Comparison of ENCODE assay signal across 10 cellular contexts in genomic region chr14:73461478-73462077, GRCh38. TPM values are rescaled to one million over a fixed set of nuclear protein-coding genes. Genes with fewer than 3 reads are reported as not detected.
DNase-seq lines count a peak whose midpoint lies in the region; ATAC-seq, FAIRE-seq and TF ChIP-seq lines count a peak whose summit lies in the region.
"Had no signal": no experiment of that assay in that cellular context is flagged by ENCODE, and none has a peak within 500 bp of the region (broad histone marks: within the 10 kb centered on the region; RNA-seq: fewer than 3 reads in every experiment).

No MANE protein-coding gene starts in this region.

- no peak for ATAC-seq in HepG2

- TF ChIP-seq EP300 in HepG2 (IDR thresholded peaks at IDR 0.05; ENCODE audit: low read depth in 2 of 2, low read length in 2 of 2), result no peak
- TF ChIP-seq EP300 in HepG2 (CRISPR knock-in tag; IDR thresholded peaks at IDR 0.05; ENCODE audit: borderline replicate concordance), result no peak
- no peak for TF ChIP-seq EP300 in suprapubic skin (IDR thresholded peaks at IDR 0.05)
- TF ChIP-seq EP300 in ovary (IDR thresholded peaks at IDR 0.05), result no peak

- H3K4me3 ChIP-seq in HepG2 (replicated peaks in 1 of 3; ENCODE audit: insufficient read depth in 1 of 3, low read depth in 2 of 3, low read length in 3 of 3) (peak overlapping the region; percentile 38 to 75 (median 54)), suprapubic skin (peak overlapping the region; percentile 1), ovary (no peak overlapping the region), uterus (no peak overlapping the region)
- H3K4me3 ChIP-seq: BLaER1 had no signal

- no peak for TF ChIP-seq RAD21 in HepG2 (CRISPR knock-in tag; IDR thresholded peaks at IDR 0.05)

- H3K9ac ChIP-seq in HepG2 (ENCODE audit: insufficient read depth, low read depth, low read length), result peak overlapping the region; percentile 81
- H3K9ac ChIP-seq: BLaER1, KMS-11 had no signal

- H3K4me1 ChIP-seq in HepG2 (ENCODE audit: insufficient read depth, low read length), result peaks cover 67% of the 10 kb centered on the region
- H3K4me1 ChIP-seq in suprapubic skin, result peaks cover 41% of the 10 kb centered on the region
- H3K4me1 ChIP-seq in ovary (ENCODE audit: insufficient read depth), result peaks cover 13% of the 10 kb centered on the region
- H3K4me1 ChIP-seq in uterus, result peaks cover 0 to 3% of the 10 kb centered on the region in 2 donors

- H3K27me3 ChIP-seq in HepG2 (ENCODE audit: control insufficient read depth in 1 of 2, insufficient read depth in 2 of 2, low read length in 2 of 2) (no peaks in the 10 kb centered on the region; a peak in 1 of 5 replicates), suprapubic skin (no peaks in the 10 kb centered on the region), ovary (no peaks in the 10 kb centered on the region), uterus (no peaks in the 10 kb centered on the region)
- H3K27me3 ChIP-seq: BLaER1 had no signal

- H2AFZ ChIP-seq in HepG2 (ENCODE audit: low read length), result no peak overlapping the region

- POLR2A ChIA-PET in HepG2 (lab: Yijun Ruan, JAX), result interaction anchor here (0.6 to 3.6 kb wide), 26 partner anchors 10 to 435 kb away, joined by 3 to 39 read pairs (median 5); partner anchors contain the start of genes ACOT1, ACOT2, PSEN1 and RBM25

- peaks cover 30% of the 10 kb centered on the region for H3K79me2 ChIP-seq in HepG2 (ENCODE audit: insufficient read depth, low read length)

- FAIRE-seq in HepG2 (lab: Jason Lieb, UNC), result no peak

- H3K9me3 ChIP-seq in HepG2 (ENCODE audit: low read length) (no peaks in the 10 kb centered on the region), suprapubic skin (no peaks in the 10 kb centered on the region), ovary (no peaks in the 10 kb centered on the region), uterus (no peaks in the 10 kb centered on the region)
- H3K9me3 ChIP-seq: BLaER1 had no signal

- H3K27ac ChIP-seq in angular gyrus (ENCODE audit: low read depth, low read length) (peak overlapping the region; percentile 38), HepG2 (ENCODE audit: extremely low read length, insufficient read depth, low read length) (peak overlapping the region; percentile 94), suprapubic skin (peak overlapping the region; percentile 34), ovary (peak overlapping the region in 1 of 2 donors; percentile 21), uterus (peak overlapping the region in 1 of 2 donors; percentile 32)
- H3K27ac ChIP-seq: BLaER1, KMS-11 had no signal

- 21% methylated on average over 7 of the region's 7 CpGs for WGBS in HepG2 (ENCODE audit: low lambda C conversion rate)
- WGBS in suprapubic skin, result 28% methylated on average over 7 of the region's 7 CpGs
- WGBS in ovary, 3 donors, result 12 to 20% (median 16%) methylated on average over 7 of the region's 7 CpGs

- CTCF ChIA-PET in HepG2 (lab: Yijun Ruan, JAX; ENCODE audit: low intra/inter-chr PET ratio, low total read pairs), result no interaction called here

- in situ Hi-C loops in HepG2 (cut with HindIII; ENCODE audit: extremely low pct_ligation_motif_present, low pct_unique_long_range_greater_than_20kb), result loop anchor here (10.0 to 25.0 kb wide), 2 partner anchors 297 to 424 kb away; partner anchors contain the start of gene ZFYVE1

- DNase-seq in NCI-H82 (lab: John Stamatoyannopoulos, UW) (peak; percentile 21), NCI-H82 treated with DMSO at 0.1 percent for 48 hours (lab: John Stamatoyannopoulos, UW; ENCODE audit: unreplicated experiment) (no peak), HepG2 (ENCODE audit: low spot score) (no peak), suprapubic skin (ENCODE audit: low spot score in 2 of 2) (no peak), HT-29 (ENCODE audit: low spot score) (no peak), ovary (no peak), uterus (no peak)

- intact Hi-C loops in HepG2 (cut with micrococcal nuclease; ENCODE audit: unreplicated experiment), result no loop called here
- intact Hi-C loops in ovary (cut with DNase I), result loop anchor here in 2 of 4 donors (10.0 kb wide), 2 partner anchors 167 to 287 kb away; no protein-coding TSS in a partner anchor
- intact Hi-C loops in uterus (cut with DNase I; ENCODE audit: low total_unique reads), result no loop called here

- H3K36me3 ChIP-seq in HepG2 (replicated peaks in 1 of 2; ENCODE audit: control insufficient read depth in 1 of 2, insufficient read depth in 2 of 2, low read length in 2 of 2) (no peaks in the 10 kb centered on the region; a peak in 1 of 5 replicates), suprapubic skin (no peaks in the 10 kb centered on the region), ovary (no peaks in the 10 kb centered on the region), uterus (no peaks in the 10 kb centered on the region)
- H3K36me3 ChIP-seq: BLaER1 had no signal

- H3K4me2 ChIP-seq in HepG2 (ENCODE audit: low read depth, low read length), result peak overlapping the region; percentile 87
- H3K4me2 ChIP-seq: BLaER1, KMS-11 had no signal

- peaks cover 3% of the 10 kb centered on the region; the same call in 1 of the 2 replicates for H4K20me1 ChIP-seq in HepG2 (ENCODE audit: insufficient read depth, low read length)

- TSS peak; percentile 77 for BruUV-seq in HepG2 (replicated peaks; lab: Mats Ljungman, UMichigan)

- TF ChIP-seq POLR2A in HepG2 (IDR thresholded peaks at IDR 0.05; ENCODE audit: insufficient read depth in 1 of 2, low read depth in 2 of 2, low read length in 2 of 2) (no peak), suprapubic skin (IDR thresholded peaks at IDR 0.05) (no peak), ovary (IDR thresholded peaks at IDR 0.05) (no peak), uterus (IDR thresholded peaks at IDR 0.05) (no peak)

- no peak for TF ChIP-seq CTCF in HepG2 (CRISPR knock-in tag; IDR thresholded peaks at IDR 0.05)
- TF ChIP-seq CTCF in suprapubic skin (IDR thresholded peaks at IDR 0.05), result no peak
- no peak for TF ChIP-seq CTCF in ovary (IDR thresholded peaks at IDR 0.05)
- no peak for TF ChIP-seq CTCF in uterus (IDR thresholded peaks at IDR 0.05)

RNA-seq across cellular contexts. Expression of gene NUMB, which starts 3.2 kb away (rescaled TPM):
- 20.3 and 27.7 TPM in 2 replicates for total RNA-seq in HepG2 (2016; rRNA removed; fragmentation: Illumina TruSeq; extraction: Trizol)
- 5.7 and 8.8 TPM in 2 replicates for total RNA-seq in HepG2 (2016; cell fraction: cytosol; rRNA removed; fragmentation: Illumina TruSeq; extraction: Trizol; ENCODE audit: low read depth)
- total RNA-seq in HepG2 (2016; cell fraction: insoluble cytoplasmic fraction; rRNA removed; fragmentation: Illumina TruSeq; extraction: Trizol), result 22.2 and 31.9 TPM in 2 replicates
- total RNA-seq in HepG2 (2016; cell fraction: membrane; rRNA removed; fragmentation: Illumina TruSeq; extraction: Trizol), result 14.7 and 15.0 TPM in 2 replicates
- total RNA-seq in HepG2 (2016; cell fraction: nucleus; rRNA removed; fragmentation: Illumina TruSeq; extraction: Trizol), result 34.7 and 36.8 TPM in 2 replicates
- 71.1 and 77.1 TPM in 2 replicates for polyA plus RNA-seq in HepG2 (2011; rRNA removed)
- 46.5 and 51.7 TPM in 2 replicates for polyA plus RNA-seq in HepG2 (2011; cell fraction: cytosol; rRNA removed)
- polyA plus RNA-seq in HepG2 (2011; cell fraction: nucleus; rRNA removed), result 87.4 and 94.3 TPM in 2 replicates
- 32.2 and 36.9 TPM in 2 replicates for polyA plus RNA-seq in HepG2 (2012)
- 2.7 and 3.2 TPM in 2 replicates for polyA plus RNA-seq in HepG2 (2016; cell fraction: cytosol; fragmentation: Illumina TruSeq; extraction: Trizol; ENCODE audit: low read depth)
- 41.7 and 43.4 TPM in 2 replicates for polyA plus RNA-seq in HepG2 (2016; cell fraction: insoluble cytoplasmic fraction; fragmentation: Illumina TruSeq; extraction: Trizol; ENCODE audit: low read depth)
- polyA plus RNA-seq in HepG2 (2016; cell fraction: membrane; fragmentation: Illumina TruSeq; extraction: Trizol; ENCODE audit: low read depth), result 9.9 and 10.5 TPM in 2 replicates
- polyA plus RNA-seq in HepG2 (2016; cell fraction: nucleus; fragmentation: Illumina TruSeq; extraction: Trizol; ENCODE audit: insufficient read depth, low read depth), result 52.2 and 60.2 TPM in 2 replicates
- polyA minus RNA-seq in HepG2 (2011; rRNA and poly(A)+ RNA removed; ENCODE audit: low replicate concordance), result 149 and 174 TPM in 2 replicates
- polyA minus RNA-seq in HepG2 (2011; cell fraction: cytosol; rRNA and poly(A)+ RNA removed), result 41.3 and 51.9 TPM in 2 replicates
- polyA minus RNA-seq in HepG2 (2011; cell fraction: nucleus; rRNA and poly(A)+ RNA removed), result 101 and 107 TPM in 2 replicates
- 10 to 100 TPM; 43.1 to 83.4 (median 50.2) TPM for total RNA-seq in suprapubic skin
- total RNA-seq in HT-29 (2014; rRNA removed; shearing (Covaris generic)), result 19.6 and 19.9 TPM in 2 replicates
- 10 to 100 TPM; 35.4 to 70.6 (median 67.6) TPM for total RNA-seq in ovary
- 10 to 100 TPM; 32.9 to 78.2 TPM for polyA plus RNA-seq in ovary
- total RNA-seq in uterus, result 100 to 1,000 TPM in 1 of 4 donors, 10 to 100 TPM in 3; 27.1 to 119 (median 40.8) TPM

RNA-seq across cellular contexts. Expression of gene RIOX1, which starts 29.2 kb away (rescaled TPM):
- total RNA-seq in HepG2 (2016; rRNA removed; fragmentation: Illumina TruSeq; extraction: Trizol) (15.0 and 15.9 TPM in 2 replicates), suprapubic skin (10 to 100 TPM; 12.2 to 16.5 (median 14.0) TPM), ovary (10 to 100 TPM; 10.6 to 16.2 (median 13.7) TPM), uterus (10 to 100 TPM; 12.3 to 32.1 (median 17.7) TPM)
- total RNA-seq in HepG2 (2016; cell fraction: cytosol; rRNA removed; fragmentation: Illumina TruSeq; extraction: Trizol; ENCODE audit: low read depth), result 1.1 and 1.4 TPM in 2 replicates
- 14.6 and 15.0 TPM in 2 replicates for total RNA-seq in HepG2 (2016; cell fraction: insoluble cytoplasmic fraction; rRNA removed; fragmentation: Illumina TruSeq; extraction: Trizol)
- total RNA-seq in HepG2 (2016; cell fraction: membrane; rRNA removed; fragmentation: Illumina TruSeq; extraction: Trizol), result 4.5 and 4.9 TPM in 2 replicates
- 6.9 and 8.2 TPM in 2 replicates for total RNA-seq in HepG2 (2016; cell fraction: nucleus; rRNA removed; fragmentation: Illumina TruSeq; extraction: Trizol)
- polyA plus RNA-seq in HepG2 (2011; rRNA removed) (4.5 and 6.4 TPM in 2 replicates), ovary (1 to 10 TPM; 4.4 to 6.8 TPM)
- 5.1 and 5.6 TPM in 2 replicates for polyA plus RNA-seq in HepG2 (2011; cell fraction: cytosol; rRNA removed)
- 6.1 and 6.4 TPM in 2 replicates for polyA plus RNA-seq in HepG2 (2011; cell fraction: nucleus; rRNA removed)
- 3.6 and 4.5 TPM in 2 replicates for polyA plus RNA-seq in HepG2 (2012)
- 0.70 and 0.74 TPM in 2 replicates for polyA plus RNA-seq in HepG2 (2016; cell fraction: cytosol; fragmentation: Illumina TruSeq; extraction: Trizol; ENCODE audit: low read depth)
- 14.9 and 15.5 TPM in 2 replicates for polyA plus RNA-seq in HepG2 (2016; cell fraction: insoluble cytoplasmic fraction; fragmentation: Illumina TruSeq; extraction: Trizol; ENCODE audit: low read depth)
- 1.9 and 2.0 TPM in 2 replicates for polyA plus RNA-seq in HepG2 (2016; cell fraction: membrane; fragmentation: Illumina TruSeq; extraction: Trizol; ENCODE audit: low read depth)
- 8.8 and 10.1 TPM in 2 replicates for polyA plus RNA-seq in HepG2 (2016; cell fraction: nucleus; fragmentation: Illumina TruSeq; extraction: Trizol; ENCODE audit: insufficient read depth, low read depth)
- polyA minus RNA-seq in HepG2 (2011; rRNA and poly(A)+ RNA removed; ENCODE audit: low replicate concordance), result 12.5 and 31.8 TPM in 2 replicates
- 5.6 and 5.8 TPM in 2 replicates for polyA minus RNA-seq in HepG2 (2011; cell fraction: cytosol; rRNA and poly(A)+ RNA removed)
- 10.3 and 10.8 TPM in 2 replicates for polyA minus RNA-seq in HepG2 (2011; cell fraction: nucleus; rRNA and poly(A)+ RNA removed)
- total RNA-seq in HT-29 (2014; rRNA removed; shearing (Covaris generic)), result 17.9 and 23.3 TPM in 2 replicates

Comparison
In these comparisons a context has a peak if more than half of its experiments do, and no peak if none do; other contexts are left out.
1. H3K4me3 ChIP-seq: peak in HepG2 (3 of 3) and suprapubic skin (single experiment); none in ovary (single experiment) and uterus (0 of 2).